ENCODE assay signal across 9 cellular contexts in the genomic region with DNA sequence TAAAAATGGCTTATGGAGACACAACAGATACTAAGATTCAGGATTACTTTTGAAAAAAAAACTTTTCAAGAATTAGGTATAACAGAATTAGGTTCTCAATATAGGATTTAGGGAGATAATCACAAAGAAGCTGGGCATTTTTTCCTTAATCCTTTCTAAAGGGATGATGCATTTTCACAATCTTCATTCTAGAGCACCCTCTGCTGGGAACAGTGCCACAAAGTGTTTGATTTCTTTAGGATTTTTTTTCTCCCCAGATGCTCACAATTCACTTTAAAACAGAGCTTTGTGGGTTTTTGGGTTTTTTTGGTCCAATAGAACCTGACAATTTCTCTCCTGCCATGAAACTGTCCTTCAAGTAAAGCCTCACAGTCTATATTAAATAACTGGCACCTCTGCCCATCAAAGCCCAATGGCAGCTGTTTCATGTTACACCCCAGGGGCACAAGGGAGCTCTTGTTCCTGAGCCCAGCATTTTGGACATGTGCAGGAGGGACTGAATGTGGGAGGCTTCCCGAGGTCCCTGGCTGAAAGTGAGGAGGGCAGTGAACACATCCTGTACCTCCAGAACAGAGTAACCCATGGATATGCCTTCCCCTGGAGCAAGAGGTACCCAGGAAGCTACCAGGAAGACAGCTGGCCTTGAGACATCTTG. TPM values are rescaled to one million over a fixed set of nuclear protein-coding genes. Genes with fewer than 3 reads are reported as not detected.
DNase-seq lines count a peak whose midpoint lies in the region; ATAC-seq and TF ChIP-seq lines count a peak whose summit lies in the region.
"Had no signal": no experiment of that assay in that cellular context is flagged by ENCODE, and none has a peak within 500 bp of the region (broad histone marks: within the 10 kb centered on the region; RNA-seq: fewer than 3 reads in every experiment).

No MANE protein-coding gene starts in this region.

- no peak for TF ChIP-seq CTCF in breast epithelium (IDR thresholded peaks at IDR 0.05)
- TF ChIP-seq CTCF in neural cell (IDR thresholded peaks at IDR 0.05; ENCODE audit: poor library complexity, severe bottlenecking) = peak; percentile 70
- TF ChIP-seq CTCF in ovary (IDR thresholded peaks at IDR 0.05) = no peak

- H3K27me3 ChIP-seq in breast epithelium (no peaks in the 10 kb centered on the region), neural cell (ENCODE audit: insufficient read depth, low read depth, low read length) (no peaks in the 10 kb centered on the region), ovary (no peaks in the 10 kb centered on the region)

- no peaks in the 10 kb centered on the region for H4K20me1 ChIP-seq in neural cell (ENCODE audit: insufficient read depth)

- no peak for ATAC-seq in GM18907 (IDR thresholded peaks at IDR 0.05; ENCODE audit: unreplicated experiment)

- peak overlapping the region; percentile 5 to 8 for H3K27ac ChIP-seq in breast epithelium
- no peak overlapping the region for H3K27ac ChIP-seq in neural cell (ENCODE audit: low read length)
- H3K27ac ChIP-seq in ovary = no peak overlapping the region
- H3K27ac ChIP-seq: HL-60 had no signal

- CTCF ChIA-PET in activated naive CD4-positive, alpha-beta T cell treated with anti-CD3 and anti-CD28 coated beads, Interleukin-2, amount 10 ng/mL, durations not matched to agents 7 days and 5 days (lab: Charles Lee) = interaction anchor here (0.7 to 2.2 kb wide), 5 partner anchors 11 to 275 kb away, joined by 3 to 11 read pairs (median 3); no protein-coding TSS in a partner anchor

- no peak overlapping the region for H3K4me3 ChIP-seq in breast epithelium
- H3K4me3 ChIP-seq in neural cell (ENCODE audit: low read length) = no peak overlapping the region
- H3K4me3 ChIP-seq in ovary = no peak overlapping the region

- no peaks in the 10 kb centered on the region for H3K9me2 ChIP-seq in neural cell (ENCODE audit: insufficient read depth, low read length)

- no peak overlapping the region for H3K9ac ChIP-seq in neural cell (ENCODE audit: low read length)

- 8 to 46% (median 38%) methylated on average over 1 of the region's 1 CpG for WGBS in ovary, 3 donors

- no peak for TF ChIP-seq EP300 in neural cell (conservative IDR thresholded peaks at IDR 0.05; ENCODE audit: poor library complexity, severe bottlenecking)
- TF ChIP-seq EP300 in ovary (IDR thresholded peaks at IDR 0.05) = no peak

- TF ChIP-seq POLR2A in breast epithelium (IDR thresholded peaks at IDR 0.05) (no peak), ovary (IDR thresholded peaks at IDR 0.05) (no peak)

- peak; percentile 76 for TF ChIP-seq RAD21 in neural cell (conservative IDR thresholded peaks at IDR 0.05)

- H3K4me1 ChIP-seq in breast epithelium = no peaks in the 10 kb centered on the region
- H3K4me1 ChIP-seq in ovary (ENCODE audit: insufficient read depth) = peaks cover 1% of the 10 kb centered on the region

- H3K27ac Mint-ChIP-seq in activated naive CD4-positive, alpha-beta T cell treated with anti-CD3 and anti-CD28 coated beads, Interleukin-2, amount 10 ng/mL, durations not matched to agents 7 days and 5 days = no peak overlapping the region

- H3K36me3 Mint-ChIP-seq in activated naive CD4-positive, alpha-beta T cell treated with anti-CD3 and anti-CD28 coated beads, Interleukin-2, amount 10 ng/mL, durations not matched to agents 7 days and 5 days = peaks cover 44% of the 10 kb centered on the region

- no peaks in the 10 kb centered on the region for H3K9me3 Mint-ChIP-seq in activated naive CD4-positive, alpha-beta T cell treated with anti-CD3 and anti-CD28 coated beads, Interleukin-2, amount 10 ng/mL, durations not matched to agents 7 days and 5 days

- H3K4me1 Mint-ChIP-seq in activated naive CD4-positive, alpha-beta T cell treated with anti-CD3 and anti-CD28 coated beads, Interleukin-2, amount 10 ng/mL, durations not matched to agents 7 days and 5 days = peaks cover 9% of the 10 kb centered on the region

- DNase-seq in D341Med (ENCODE audit: low spot score) = peak; percentile 51
- DNase-seq in NCI-H1105 treated with DMSO at 0.1 percent for 48 hours (lab: John Stamatoyannopoulos, UW) = peak; percentile 26
- no peak for DNase-seq in breast epithelium (ENCODE audit: low spot score in 2 of 2)
- no peak for DNase-seq in ovary
- DNase-seq in UCSD-AML1 (lab: John Stamatoyannopoulos, UW; ENCODE audit: unreplicated experiment) = no peak
- DNase-seq in activated naive CD4-positive, alpha-beta T cell treated with anti-CD3 and anti-CD28 coated beads, Interleukin-2, amount 10 ng/mL, durations not matched to agents 7 days and 5 days = no peak

- H2AFZ ChIP-seq in neural cell (ENCODE audit: low read depth, low read length) = no peak overlapping the region

- H3K36me3 ChIP-seq in breast epithelium = no peaks in the 10 kb centered on the region
- peaks cover 4% of the 10 kb centered on the region for H3K36me3 ChIP-seq in neural cell (ENCODE audit: insufficient read depth, low read length)
- H3K36me3 ChIP-seq in ovary = no peaks in the 10 kb centered on the region

- H3K79me2 ChIP-seq in neural cell (replicated peaks; ENCODE audit: insufficient read depth, low read length) = no peaks in the 10 kb centered on the region

- no peaks in the 10 kb centered on the region for H3K27me3 Mint-ChIP-seq in activated naive CD4-positive, alpha-beta T cell treated with anti-CD3 and anti-CD28 coated beads, Interleukin-2, amount 10 ng/mL, durations not matched to agents 7 days and 5 days

- H3K9me3 ChIP-seq in breast epithelium (no peaks in the 10 kb centered on the region), neural cell (ENCODE audit: low read length) (no peaks in the 10 kb centered on the region), ovary (no peaks in the 10 kb centered on the region)

- intact Hi-C loops in breast epithelium (cut with DNase I; ENCODE audit: low total_unique reads) (no loop called here), ovary (cut with DNase I) (no loop called here)

- no peak overlapping the region for H3K4me2 ChIP-seq in neural cell (ENCODE audit: low read length)

- no peaks in the 10 kb centered on the region for H3F3A ChIP-seq in neural cell (ENCODE audit: insufficient read depth, low read length, poor library complexity, severe bottlenecking)

- no peak overlapping the region for H3K4me3 Mint-ChIP-seq in activated naive CD4-positive, alpha-beta T cell treated with anti-CD3 and anti-CD28 coated beads, Interleukin-2, amount 10 ng/mL, durations not matched to agents 7 days and 5 days

TF ChIP-seq in neural cell, 6 proteins besides CTCF, POLR2A, EP300 and RAD21:
- peak; percentile 79 for TF ChIP-seq SMC3 (conservative IDR thresholded peaks at IDR 0.05; ENCODE audit: poor library complexity)
- TF ChIP-seq, protein P1, sequence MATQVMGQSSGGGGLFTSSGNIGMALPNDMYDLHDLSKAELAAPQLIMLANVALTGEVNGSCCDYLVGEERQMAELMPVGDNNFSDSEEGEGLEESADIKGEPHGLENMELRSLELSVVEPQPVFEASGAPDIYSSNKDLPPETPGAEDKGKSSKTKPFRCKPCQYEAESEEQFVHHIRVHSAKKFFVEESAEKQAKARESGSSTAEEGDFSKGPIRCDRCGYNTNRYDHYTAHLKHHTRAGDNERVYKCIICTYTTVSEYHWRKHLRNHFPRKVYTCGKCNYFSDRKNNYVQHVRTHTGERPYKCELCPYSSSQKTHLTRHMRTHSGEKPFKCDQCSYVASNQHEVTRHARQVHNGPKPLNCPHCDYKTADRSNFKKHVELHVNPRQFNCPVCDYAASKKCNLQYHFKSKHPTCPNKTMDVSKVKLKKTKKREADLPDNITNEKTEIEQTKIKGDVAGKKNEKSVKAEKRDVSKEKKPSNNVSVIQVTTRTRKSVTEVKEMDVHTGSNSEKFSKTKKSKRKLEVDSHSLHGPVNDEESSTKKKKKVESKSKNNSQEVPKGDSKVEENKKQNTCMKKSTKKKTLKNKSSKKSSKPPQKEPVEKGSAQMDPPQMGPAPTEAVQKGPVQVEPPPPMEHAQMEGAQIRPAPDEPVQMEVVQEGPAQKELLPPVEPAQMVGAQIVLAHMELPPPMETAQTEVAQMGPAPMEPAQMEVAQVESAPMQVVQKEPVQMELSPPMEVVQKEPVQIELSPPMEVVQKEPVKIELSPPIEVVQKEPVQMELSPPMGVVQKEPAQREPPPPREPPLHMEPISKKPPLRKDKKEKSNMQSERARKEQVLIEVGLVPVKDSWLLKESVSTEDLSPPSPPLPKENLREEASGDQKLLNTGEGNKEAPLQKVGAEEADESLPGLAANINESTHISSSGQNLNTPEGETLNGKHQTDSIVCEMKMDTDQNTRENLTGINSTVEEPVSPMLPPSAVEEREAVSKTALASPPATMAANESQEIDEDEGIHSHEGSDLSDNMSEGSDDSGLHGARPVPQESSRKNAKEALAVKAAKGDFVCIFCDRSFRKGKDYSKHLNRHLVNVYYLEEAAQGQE (IDR thresholded peaks at IDR 0.05; ENCODE audit: borderline replicate concordance) = no peak
- no peak for TF ChIP-seq POLR2AphosphoS5 (IDR thresholded peaks at IDR 0.05)

RNA-seq across cellular contexts. Expression of gene PREP, which starts 39.7 kb away (rescaled TPM):
- total RNA-seq in breast epithelium = 10 to 100 TPM; 18.4 to 22.3 (median 19.6) TPM
- polyA plus RNA-seq in neural cell = 24.5 and 28.9 TPM in 2 replicates
- polyA minus RNA-seq in neural cell = 36.8 and 40.1 TPM in 2 replicates
- total RNA-seq in ovary = 10 to 100 TPM; 12.5 to 25.5 (median 21.8) TPM
- polyA plus RNA-seq in ovary = 10 to 100 TPM; 14.0 to 34.2 TPM

Comparison
In these comparisons a context has a peak if more than half of its experiments do, and no peak if none do; other contexts are left out.
1. DNase-seq: peak in D341Med (single experiment) and NCI-H1105 treated with DMSO at 0.1 percent for 48 hours (single experiment); none in breast epithelium (0 of 2), ovary (0 of 5), UCSD-AML1 (single experiment) and activated naive CD4-positive, alpha-beta T cell treated with anti-CD3 and anti-CD28 coated beads, Interleukin-2, amount 10 ng/mL, durations not matched to agents 7 days and 5 days (single experiment).
2. H3K27ac ChIP-seq: peak in breast epithelium (2 of 2); none in neural cell (single experiment) and ovary (0 of 2).